In the genomic region with DNA sequence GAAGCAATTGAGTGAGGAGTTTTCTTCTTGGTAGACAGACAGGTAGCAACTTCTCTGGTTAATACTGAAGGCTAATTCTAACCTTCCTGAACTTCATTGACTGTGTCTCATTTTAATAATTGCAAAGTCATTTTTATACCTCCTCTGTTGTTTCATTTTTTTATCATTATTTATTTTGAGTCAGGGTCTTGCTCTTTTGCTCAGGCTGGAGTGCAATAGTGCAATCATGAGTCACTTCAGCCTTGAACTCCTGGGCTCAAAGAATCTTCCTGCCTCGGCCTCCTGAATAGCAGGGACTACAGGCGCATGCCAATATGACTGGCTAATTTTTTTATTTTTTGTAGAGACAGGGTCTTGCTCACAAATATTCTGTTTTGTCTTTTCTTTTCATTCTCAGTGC, we compare ENCODE assay signal across 1 cellular context.
A peak's percentile ranks its signal among the peaks of the same experiment; 100 is the strongest.
TF ChIP-seq lines count a peak whose summit lies in the region.

No MANE protein-coding gene starts in this region.

TF ChIP-seq in HepG2, 621 proteins besides CTCF, POLR2A, EP300 and RAD21 (continued from another document):
- TF ChIP-seq, protein P1, sequence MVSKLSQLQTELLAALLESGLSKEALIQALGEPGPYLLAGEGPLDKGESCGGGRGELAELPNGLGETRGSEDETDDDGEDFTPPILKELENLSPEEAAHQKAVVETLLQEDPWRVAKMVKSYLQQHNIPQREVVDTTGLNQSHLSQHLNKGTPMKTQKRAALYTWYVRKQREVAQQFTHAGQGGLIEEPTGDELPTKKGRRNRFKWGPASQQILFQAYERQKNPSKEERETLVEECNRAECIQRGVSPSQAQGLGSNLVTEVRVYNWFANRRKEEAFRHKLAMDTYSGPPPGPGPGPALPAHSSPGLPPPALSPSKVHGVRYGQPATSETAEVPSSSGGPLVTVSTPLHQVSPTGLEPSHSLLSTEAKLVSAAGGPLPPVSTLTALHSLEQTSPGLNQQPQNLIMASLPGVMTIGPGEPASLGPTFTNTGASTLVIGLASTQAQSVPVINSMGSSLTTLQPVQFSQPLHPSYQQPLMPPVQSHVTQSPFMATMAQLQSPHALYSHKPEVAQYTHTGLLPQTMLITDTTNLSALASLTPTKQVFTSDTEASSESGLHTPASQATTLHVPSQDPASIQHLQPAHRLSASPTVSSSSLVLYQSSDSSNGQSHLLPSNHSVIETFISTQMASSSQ (IDR thresholded peaks at IDR 0.05; ENCODE audit: low read depth): no peak
- TF ChIP-seq, protein P1 (CRISPR knock-in tag; IDR thresholded peaks at IDR 0.05; ENCODE audit: borderline replicate concordance): no peak
- TF ChIP-seq ZSCAN12 (CRISPR knock-in tag; IDR thresholded peaks at IDR 0.05) (no peak), ZFP82 (CRISPR knock-in tag; IDR thresholded peaks at IDR 0.05; ENCODE audit: borderline replicate concordance) (no peak), NCOA2 (CRISPR knock-in tag; IDR thresholded peaks at IDR 0.05) (no peak), FOSL2 (CRISPR knock-in tag; IDR thresholded peaks at IDR 0.05) (peak; percentile 84), RARA (CRISPR knock-in tag; IDR thresholded peaks at IDR 0.05) (peak; percentile 68)
- TF ChIP-seq, protein P2, sequence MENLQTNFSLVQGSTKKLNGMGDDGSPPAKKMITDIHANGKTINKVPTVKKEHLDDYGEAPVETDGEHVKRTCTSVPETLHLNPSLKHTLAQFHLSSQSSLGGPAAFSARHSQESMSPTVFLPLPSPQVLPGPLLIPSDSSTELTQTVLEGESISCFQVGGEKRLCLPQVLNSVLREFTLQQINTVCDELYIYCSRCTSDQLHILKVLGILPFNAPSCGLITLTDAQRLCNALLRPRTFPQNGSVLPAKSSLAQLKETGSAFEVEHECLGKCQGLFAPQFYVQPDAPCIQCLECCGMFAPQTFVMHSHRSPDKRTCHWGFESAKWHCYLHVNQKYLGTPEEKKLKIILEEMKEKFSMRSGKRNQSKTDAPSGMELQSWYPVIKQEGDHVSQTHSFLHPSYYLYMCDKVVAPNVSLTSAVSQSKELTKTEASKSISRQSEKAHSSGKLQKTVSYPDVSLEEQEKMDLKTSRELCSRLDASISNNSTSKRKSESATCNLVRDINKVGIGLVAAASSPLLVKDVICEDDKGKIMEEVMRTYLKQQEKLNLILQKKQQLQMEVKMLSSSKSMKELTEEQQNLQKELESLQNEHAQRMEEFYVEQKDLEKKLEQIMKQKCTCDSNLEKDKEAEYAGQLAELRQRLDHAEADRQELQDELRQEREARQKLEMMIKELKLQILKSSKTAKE (CRISPR knock-in tag; IDR thresholded peaks at IDR 0.05; ENCODE audit: borderline replicate concordance): no peak
- TF ChIP-seq, protein P3, sequence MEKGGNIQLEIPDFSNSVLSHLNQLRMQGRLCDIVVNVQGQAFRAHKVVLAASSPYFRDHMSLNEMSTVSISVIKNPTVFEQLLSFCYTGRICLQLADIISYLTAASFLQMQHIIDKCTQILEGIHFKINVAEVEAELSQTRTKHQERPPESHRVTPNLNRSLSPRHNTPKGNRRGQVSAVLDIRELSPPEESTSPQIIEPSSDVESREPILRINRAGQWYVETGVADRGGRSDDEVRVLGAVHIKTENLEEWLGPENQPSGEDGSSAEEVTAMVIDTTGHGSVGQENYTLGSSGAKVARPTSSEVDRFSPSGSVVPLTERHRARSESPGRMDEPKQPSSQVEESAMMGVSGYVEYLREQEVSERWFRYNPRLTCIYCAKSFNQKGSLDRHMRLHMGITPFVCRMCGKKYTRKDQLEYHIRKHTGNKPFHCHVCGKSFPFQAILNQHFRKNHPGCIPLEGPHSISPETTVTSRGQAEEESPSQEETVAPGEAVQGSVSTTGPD (CRISPR knock-in tag; IDR thresholded peaks at IDR 0.05): no peak
